ENCODE assay signal across 1 cellular context in genomic region chr12:121399391-121400331, GRCh38.
TF ChIP-seq lines count a peak whose summit lies in the region.

A gene with protein sequence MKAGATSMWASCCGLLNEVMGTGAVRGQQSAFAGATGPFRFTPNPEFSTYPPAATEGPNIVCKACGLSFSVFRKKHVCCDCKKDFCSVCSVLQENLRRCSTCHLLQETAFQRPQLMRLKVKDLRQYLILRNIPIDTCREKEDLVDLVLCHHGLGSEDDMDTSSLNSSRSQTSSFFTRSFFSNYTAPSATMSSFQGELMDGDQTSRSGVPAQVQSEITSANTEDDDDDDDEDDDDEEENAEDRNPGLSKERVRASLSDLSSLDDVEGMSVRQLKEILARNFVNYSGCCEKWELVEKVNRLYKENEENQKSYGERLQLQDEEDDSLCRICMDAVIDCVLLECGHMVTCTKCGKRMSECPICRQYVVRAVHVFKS (plus strand): TSS chr12:121400118. CDS start chr12:121400213, 95 bp downstream.

TF ChIP-seq in HepG2, 621 proteins besides CTCF, POLR2A, EP300 and RAD21 (continued from another document and continues in another):
- TF ChIP-seq, protein P1, sequence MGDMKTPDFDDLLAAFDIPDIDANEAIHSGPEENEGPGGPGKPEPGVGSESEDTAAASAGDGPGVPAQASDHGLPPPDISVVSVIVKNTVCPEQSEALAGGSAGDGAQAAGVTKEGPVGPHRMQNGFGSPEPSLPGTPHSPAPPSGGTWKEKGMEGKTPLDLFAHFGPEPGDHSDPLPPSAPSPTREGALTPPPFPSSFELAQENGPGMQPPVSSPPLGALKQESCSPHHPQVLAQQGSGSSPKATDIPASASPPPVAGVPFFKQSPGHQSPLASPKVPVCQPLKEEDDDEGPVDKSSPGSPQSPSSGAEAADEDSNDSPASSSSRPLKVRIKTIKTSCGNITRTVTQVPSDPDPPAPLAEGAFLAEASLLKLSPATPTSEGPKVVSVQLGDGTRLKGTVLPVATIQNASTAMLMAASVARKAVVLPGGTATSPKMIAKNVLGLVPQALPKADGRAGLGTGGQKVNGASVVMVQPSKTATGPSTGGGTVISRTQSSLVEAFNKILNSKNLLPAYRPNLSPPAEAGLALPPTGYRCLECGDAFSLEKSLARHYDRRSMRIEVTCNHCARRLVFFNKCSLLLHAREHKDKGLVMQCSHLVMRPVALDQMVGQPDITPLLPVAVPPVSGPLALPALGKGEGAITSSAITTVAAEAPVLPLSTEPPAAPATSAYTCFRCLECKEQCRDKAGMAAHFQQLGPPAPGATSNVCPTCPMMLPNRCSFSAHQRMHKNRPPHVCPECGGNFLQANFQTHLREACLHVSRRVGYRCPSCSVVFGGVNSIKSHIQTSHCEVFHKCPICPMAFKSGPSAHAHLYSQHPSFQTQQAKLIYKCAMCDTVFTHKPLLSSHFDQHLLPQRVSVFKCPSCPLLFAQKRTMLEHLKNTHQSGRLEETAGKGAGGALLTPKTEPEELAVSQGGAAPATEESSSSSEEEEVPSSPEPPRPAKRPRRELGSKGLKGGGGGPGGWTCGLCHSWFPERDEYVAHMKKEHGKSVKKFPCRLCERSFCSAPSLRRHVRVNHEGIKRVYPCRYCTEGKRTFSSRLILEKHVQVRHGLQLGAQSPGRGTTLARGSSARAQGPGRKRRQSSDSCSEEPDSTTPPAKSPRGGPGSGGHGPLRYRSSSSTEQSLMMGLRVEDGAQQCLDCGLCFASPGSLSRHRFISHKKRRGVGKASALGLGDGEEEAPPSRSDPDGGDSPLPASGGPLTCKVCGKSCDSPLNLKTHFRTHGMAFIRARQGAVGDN (CRISPR knock-in tag; IDR thresholded peaks at IDR 0.05): peak; percentile 89
- TF ChIP-seq ZNF672 (CRISPR knock-in tag; IDR thresholded peaks at IDR 0.05) (no peak), ARNT (IDR thresholded peaks at IDR 0.05) (no peak), SP4 (CRISPR knock-in tag; IDR thresholded peaks at IDR 0.05) (peak; percentile 97), TRAFD1 (CRISPR knock-in tag; IDR thresholded peaks at IDR 0.05; ENCODE audit: borderline replicate concordance) (no peak), SNAPC5 (CRISPR knock-in tag; IDR thresholded peaks at IDR 0.05; ENCODE audit: borderline replicate concordance) (no peak), CEBPB (IDR thresholded peaks at IDR 0.05; ENCODE audit: borderline replicate concordance, low read depth, low read length) (no peak), KDM5A (IDR thresholded peaks at IDR 0.05; ENCODE audit: borderline replicate concordance, low read length) (no peak), CCDC6 (CRISPR knock-in tag; IDR thresholded peaks at IDR 0.05) (peak; percentile 46; the same call in 1 of the 2 replicates), PRPF4 (IDR thresholded peaks at IDR 0.05; ENCODE audit: low read depth, low read length, poor library complexity, severe bottlenecking) (no peak), GATAD1 (CRISPR knock-in tag; IDR thresholded peaks at IDR 0.05) (peak; percentile 80), ONECUT2 (CRISPR knock-in tag; IDR thresholded peaks at IDR 0.05) (no peak), TGIF2 (CRISPR knock-in tag; IDR thresholded peaks at IDR 0.05) (peak; percentile 73; the same call in 1 of the 2 replicates), ZMAT3 (CRISPR knock-in tag; conservative IDR thresholded peaks at IDR 0.05) (peak; percentile 50; the same call in 1 of the 2 replicates), CHCHD3 (CRISPR knock-in tag; IDR thresholded peaks at IDR 0.05) (no peak), ZNF296 (CRISPR knock-in tag; conservative IDR thresholded peaks at IDR 0.05) (no peak), ZNF646 (CRISPR knock-in tag; IDR thresholded peaks at IDR 0.05) (0 out of 2 replicates have a peak, but pooled peaks have one; percentile 62), KDM3A (CRISPR knock-in tag; IDR thresholded peaks at IDR 0.05; ENCODE audit: low read depth) (no peak), HNF4A (CRISPR knock-in tag; IDR thresholded peaks at IDR 0.05) (peak; percentile 26; the same call in 1 of the 2 replicates), ZBTB7B (CRISPR knock-in tag; IDR thresholded peaks at IDR 0.05) (no peak), HMGA1 (CRISPR knock-in tag; conservative IDR thresholded peaks at IDR 0.05) (no peak), ZNF251 (CRISPR knock-in tag; IDR thresholded peaks at IDR 0.05) (no peak), ZNF101 (CRISPR knock-in tag; IDR thresholded peaks at IDR 0.05; ENCODE audit: borderline replicate concordance, low read depth) (no peak), PHB2 (IDR thresholded peaks at IDR 0.05; ENCODE audit: partially characterized antibody) (no peak), HHEX (CRISPR knock-in tag; IDR thresholded peaks at IDR 0.05) (no peak), ZNF337 (CRISPR knock-in tag; IDR thresholded peaks at IDR 0.05; ENCODE audit: borderline replicate concordance, low read depth) (peak; percentile 82; the same call in 1 of the 2 replicates), SMC3 (IDR thresholded peaks at IDR 0.05; ENCODE audit: low read length) (no peak), SMARCE1 (IDR thresholded peaks at IDR 0.05; ENCODE audit: borderline replicate concordance) (no peak), TEAD2 (CRISPR knock-in tag; IDR thresholded peaks at IDR 0.05) (no peak), ZNF292 (CRISPR knock-in tag; IDR thresholded peaks at IDR 0.05; ENCODE audit: borderline replicate concordance, low read depth) (peak; percentile 59; the same call in 1 of the 2 replicates), HDAC6 (IDR thresholded peaks at IDR 0.05; ENCODE audit: low read depth, low read length) (no peak), ZBTB3 (CRISPR knock-in tag; IDR thresholded peaks at IDR 0.05; ENCODE audit: borderline replicate concordance, low read depth) (no peak), JUND (CRISPR knock-in tag; IDR thresholded peaks at IDR 0.05) (no peak), IKZF1 (IDR thresholded peaks at IDR 0.05) (no peak), THAP11 (CRISPR knock-in tag; IDR thresholded peaks at IDR 0.05) (peak; percentile 84), UBTF (CRISPR knock-in tag; IDR thresholded peaks at IDR 0.05) (no peak; the same call in 1 of the 2 replicates)
- TF ChIP-seq, protein P2, sequence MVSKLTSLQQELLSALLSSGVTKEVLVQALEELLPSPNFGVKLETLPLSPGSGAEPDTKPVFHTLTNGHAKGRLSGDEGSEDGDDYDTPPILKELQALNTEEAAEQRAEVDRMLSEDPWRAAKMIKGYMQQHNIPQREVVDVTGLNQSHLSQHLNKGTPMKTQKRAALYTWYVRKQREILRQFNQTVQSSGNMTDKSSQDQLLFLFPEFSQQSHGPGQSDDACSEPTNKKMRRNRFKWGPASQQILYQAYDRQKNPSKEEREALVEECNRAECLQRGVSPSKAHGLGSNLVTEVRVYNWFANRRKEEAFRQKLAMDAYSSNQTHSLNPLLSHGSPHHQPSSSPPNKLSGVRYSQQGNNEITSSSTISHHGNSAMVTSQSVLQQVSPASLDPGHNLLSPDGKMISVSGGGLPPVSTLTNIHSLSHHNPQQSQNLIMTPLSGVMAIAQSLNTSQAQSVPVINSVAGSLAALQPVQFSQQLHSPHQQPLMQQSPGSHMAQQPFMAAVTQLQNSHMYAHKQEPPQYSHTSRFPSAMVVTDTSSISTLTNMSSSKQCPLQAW (CRISPR knock-in tag; IDR thresholded peaks at IDR 0.05): peak; percentile 88
- TF ChIP-seq, protein P3, sequence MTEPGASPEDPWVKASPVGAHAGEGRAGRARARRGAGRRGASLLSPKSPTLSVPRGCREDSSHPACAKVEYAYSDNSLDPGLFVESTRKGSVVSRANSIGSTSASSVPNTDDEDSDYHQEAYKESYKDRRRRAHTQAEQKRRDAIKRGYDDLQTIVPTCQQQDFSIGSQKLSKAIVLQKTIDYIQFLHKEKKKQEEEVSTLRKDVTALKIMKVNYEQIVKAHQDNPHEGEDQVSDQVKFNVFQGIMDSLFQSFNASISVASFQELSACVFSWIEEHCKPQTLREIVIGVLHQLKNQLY (CRISPR knock-in tag; IDR thresholded peaks at IDR 0.05): no peak
- TF ChIP-seq, protein P4, sequence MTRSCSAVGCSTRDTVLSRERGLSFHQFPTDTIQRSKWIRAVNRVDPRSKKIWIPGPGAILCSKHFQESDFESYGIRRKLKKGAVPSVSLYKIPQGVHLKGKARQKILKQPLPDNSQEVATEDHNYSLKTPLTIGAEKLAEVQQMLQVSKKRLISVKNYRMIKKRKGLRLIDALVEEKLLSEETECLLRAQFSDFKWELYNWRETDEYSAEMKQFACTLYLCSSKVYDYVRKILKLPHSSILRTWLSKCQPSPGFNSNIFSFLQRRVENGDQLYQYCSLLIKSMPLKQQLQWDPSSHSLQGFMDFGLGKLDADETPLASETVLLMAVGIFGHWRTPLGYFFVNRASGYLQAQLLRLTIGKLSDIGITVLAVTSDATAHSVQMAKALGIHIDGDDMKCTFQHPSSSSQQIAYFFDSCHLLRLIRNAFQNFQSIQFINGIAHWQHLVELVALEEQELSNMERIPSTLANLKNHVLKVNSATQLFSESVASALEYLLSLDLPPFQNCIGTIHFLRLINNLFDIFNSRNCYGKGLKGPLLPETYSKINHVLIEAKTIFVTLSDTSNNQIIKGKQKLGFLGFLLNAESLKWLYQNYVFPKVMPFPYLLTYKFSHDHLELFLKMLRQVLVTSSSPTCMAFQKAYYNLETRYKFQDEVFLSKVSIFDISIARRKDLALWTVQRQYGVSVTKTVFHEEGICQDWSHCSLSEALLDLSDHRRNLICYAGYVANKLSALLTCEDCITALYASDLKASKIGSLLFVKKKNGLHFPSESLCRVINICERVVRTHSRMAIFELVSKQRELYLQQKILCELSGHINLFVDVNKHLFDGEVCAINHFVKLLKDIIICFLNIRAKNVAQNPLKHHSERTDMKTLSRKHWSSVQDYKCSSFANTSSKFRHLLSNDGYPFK (CRISPR knock-in tag; IDR thresholded peaks at IDR 0.05; ENCODE audit: borderline replicate concordance): peak; percentile 82
- TF ChIP-seq, protein P5, sequence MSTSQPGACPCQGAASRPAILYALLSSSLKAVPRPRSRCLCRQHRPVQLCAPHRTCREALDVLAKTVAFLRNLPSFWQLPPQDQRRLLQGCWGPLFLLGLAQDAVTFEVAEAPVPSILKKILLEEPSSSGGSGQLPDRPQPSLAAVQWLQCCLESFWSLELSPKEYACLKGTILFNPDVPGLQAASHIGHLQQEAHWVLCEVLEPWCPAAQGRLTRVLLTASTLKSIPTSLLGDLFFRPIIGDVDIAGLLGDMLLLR (CRISPR knock-in tag; IDR thresholded peaks at IDR 0.05): peak; percentile 82; the same call in 1 of the 2 replicates
